ENCODE assay signal across 1 cellular context in the genomic region with DNA sequence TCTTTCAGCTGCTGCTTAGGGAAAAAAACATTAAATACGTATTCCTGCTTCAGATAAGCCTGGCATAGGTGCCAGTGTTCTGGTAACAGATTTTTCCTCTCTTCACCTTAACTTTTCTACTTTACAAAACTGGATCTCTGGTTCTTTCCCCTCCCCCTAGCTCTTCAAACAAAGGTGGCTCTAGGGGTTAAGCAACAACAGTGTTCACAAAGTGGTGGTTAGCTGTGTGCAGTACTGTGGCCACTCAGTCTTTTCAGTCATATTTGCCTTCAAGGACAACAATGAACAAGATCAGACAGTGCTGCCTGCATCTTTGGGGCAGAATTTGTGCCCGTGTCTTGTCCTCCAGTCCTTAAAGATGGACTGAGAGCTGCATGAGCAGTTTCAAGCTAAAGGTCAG.
TF ChIP-seq lines count a peak whose summit lies in the region.

No MANE protein-coding gene starts in this region.

TF ChIP-seq in liver, 16 proteins besides CTCF, POLR2A, EP300 and RAD21 (continued from another document):
- TF ChIP-seq SP1 (IDR thresholded peaks at IDR 0.05) = peak; percentile 15
- TF ChIP-seq JUND (IDR thresholded peaks at IDR 0.05) = no peak
- no peak for TF ChIP-seq FOXA2 (IDR thresholded peaks at IDR 0.05)
- TF ChIP-seq, protein P1, sequence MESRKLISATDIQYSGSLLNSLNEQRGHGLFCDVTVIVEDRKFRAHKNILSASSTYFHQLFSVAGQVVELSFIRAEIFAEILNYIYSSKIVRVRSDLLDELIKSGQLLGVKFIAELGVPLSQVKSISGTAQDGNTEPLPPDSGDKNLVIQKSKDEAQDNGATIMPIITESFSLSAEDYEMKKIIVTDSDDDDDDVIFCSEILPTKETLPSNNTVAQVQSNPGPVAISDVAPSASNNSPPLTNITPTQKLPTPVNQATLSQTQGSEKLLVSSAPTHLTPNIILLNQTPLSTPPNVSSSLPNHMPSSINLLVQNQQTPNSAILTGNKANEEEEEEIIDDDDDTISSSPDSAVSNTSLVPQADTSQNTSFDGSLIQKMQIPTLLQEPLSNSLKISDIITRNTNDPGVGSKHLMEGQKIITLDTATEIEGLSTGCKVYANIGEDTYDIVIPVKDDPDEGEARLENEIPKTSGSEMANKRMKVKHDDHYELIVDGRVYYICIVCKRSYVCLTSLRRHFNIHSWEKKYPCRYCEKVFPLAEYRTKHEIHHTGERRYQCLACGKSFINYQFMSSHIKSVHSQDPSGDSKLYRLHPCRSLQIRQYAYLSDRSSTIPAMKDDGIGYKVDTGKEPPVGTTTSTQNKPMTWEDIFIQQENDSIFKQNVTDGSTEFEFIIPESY (IDR thresholded peaks at IDR 0.05) = no peak
- no peak for TF ChIP-seq ATF3 (IDR thresholded peaks at IDR 0.05)
- no peak for TF ChIP-seq GABPA (IDR thresholded peaks at IDR 0.05 in 1 of 2, conservative IDR thresholded peaks at IDR 0.05 in 1 of 2)
- TF ChIP-seq, protein P2, sequence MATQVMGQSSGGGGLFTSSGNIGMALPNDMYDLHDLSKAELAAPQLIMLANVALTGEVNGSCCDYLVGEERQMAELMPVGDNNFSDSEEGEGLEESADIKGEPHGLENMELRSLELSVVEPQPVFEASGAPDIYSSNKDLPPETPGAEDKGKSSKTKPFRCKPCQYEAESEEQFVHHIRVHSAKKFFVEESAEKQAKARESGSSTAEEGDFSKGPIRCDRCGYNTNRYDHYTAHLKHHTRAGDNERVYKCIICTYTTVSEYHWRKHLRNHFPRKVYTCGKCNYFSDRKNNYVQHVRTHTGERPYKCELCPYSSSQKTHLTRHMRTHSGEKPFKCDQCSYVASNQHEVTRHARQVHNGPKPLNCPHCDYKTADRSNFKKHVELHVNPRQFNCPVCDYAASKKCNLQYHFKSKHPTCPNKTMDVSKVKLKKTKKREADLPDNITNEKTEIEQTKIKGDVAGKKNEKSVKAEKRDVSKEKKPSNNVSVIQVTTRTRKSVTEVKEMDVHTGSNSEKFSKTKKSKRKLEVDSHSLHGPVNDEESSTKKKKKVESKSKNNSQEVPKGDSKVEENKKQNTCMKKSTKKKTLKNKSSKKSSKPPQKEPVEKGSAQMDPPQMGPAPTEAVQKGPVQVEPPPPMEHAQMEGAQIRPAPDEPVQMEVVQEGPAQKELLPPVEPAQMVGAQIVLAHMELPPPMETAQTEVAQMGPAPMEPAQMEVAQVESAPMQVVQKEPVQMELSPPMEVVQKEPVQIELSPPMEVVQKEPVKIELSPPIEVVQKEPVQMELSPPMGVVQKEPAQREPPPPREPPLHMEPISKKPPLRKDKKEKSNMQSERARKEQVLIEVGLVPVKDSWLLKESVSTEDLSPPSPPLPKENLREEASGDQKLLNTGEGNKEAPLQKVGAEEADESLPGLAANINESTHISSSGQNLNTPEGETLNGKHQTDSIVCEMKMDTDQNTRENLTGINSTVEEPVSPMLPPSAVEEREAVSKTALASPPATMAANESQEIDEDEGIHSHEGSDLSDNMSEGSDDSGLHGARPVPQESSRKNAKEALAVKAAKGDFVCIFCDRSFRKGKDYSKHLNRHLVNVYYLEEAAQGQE (IDR thresholded peaks at IDR 0.05) = no peak
- peak in 1 of 2 donors; percentile 6 for TF ChIP-seq HNF4A (conservative IDR thresholded peaks at IDR 0.05)
